In genomic region chr3:122681294-122682015, GRCh38 we compare ENCODE assay signal across 8 cellular contexts. TPM values are rescaled to one million over a fixed set of nuclear protein-coding genes. Genes with fewer than 3 reads are reported as not detected.
DNase-seq lines count a peak whose midpoint lies in the region; ATAC-seq and TF ChIP-seq lines count a peak whose summit lies in the region.

No MANE protein-coding gene starts in this region.

- H3K9me3 ChIP-seq in duodenal mucosa (ENCODE audit: control insufficient read depth in 1 of 2, low read length in 2 of 2): no peaks in the 10 kb centered on the region
- no peaks in the 10 kb centered on the region for H3K9me3 ChIP-seq in naive thymus-derived CD4-positive, alpha-beta T cell (ENCODE audit: control insufficient read depth in 2 of 3, low read length in 3 of 3)

- H3K9ac ChIP-seq in duodenal mucosa (ENCODE audit: low read depth in 1 of 2, low read length in 2 of 2): peak overlapping the region; percentile 82 to 86

- TF ChIP-seq CTCF in BJ (IDR thresholded peaks at IDR 0.05; ENCODE audit: insufficient read depth, low read depth, low read length): no peak

- H3K9me3 Mint-ChIP-seq in naive thymus-derived CD4-positive, alpha-beta T cell: peaks cover 0 to 1% (median 0%) of the 10 kb centered on the region in 11 donors

- ATAC-seq in naive thymus-derived CD4-positive, alpha-beta T cell: no peak
- ATAC-seq in HG03520 (IDR thresholded peaks at IDR 0.05; ENCODE audit: unreplicated experiment) (no peak), HG02610 (IDR thresholded peaks at IDR 0.05; ENCODE audit: unreplicated experiment) (no peak), GM18861 (IDR thresholded peaks at IDR 0.05; ENCODE audit: unreplicated experiment) (no peak)

- H3K27me3 ChIP-seq in BJ (ENCODE audit: control insufficient read depth, insufficient read depth, low read length) (no peaks in the 10 kb centered on the region), duodenal mucosa (ENCODE audit: control insufficient read depth in 1 of 2, insufficient read depth in 2 of 2, low read length in 2 of 2) (no peaks in the 10 kb centered on the region)
- H3K27me3 ChIP-seq in naive thymus-derived CD4-positive, alpha-beta T cell (ENCODE audit: control insufficient read depth in 2 of 2, insufficient read depth in 2 of 2, low read length in 2 of 2): no peaks in the 10 kb centered on the region

- peaks cover 28 to 33% of the 10 kb centered on the region in 2 donors for H3K4me1 ChIP-seq in duodenal mucosa (ENCODE audit: control insufficient read depth in 1 of 2, insufficient read depth in 2 of 2, low read length in 2 of 2)
- H3K4me1 ChIP-seq in naive thymus-derived CD4-positive, alpha-beta T cell (ENCODE audit: control insufficient read depth in 2 of 2, insufficient read depth in 2 of 2, low read length in 2 of 2): peaks cover 27 to 33% of the 10 kb centered on the region in 2 donors

- peak overlapping the region; percentile 89 for H3K27ac ChIP-seq in duodenal mucosa (ENCODE audit: low read depth, low read length)
- peak overlapping the region; percentile 98 for H3K27ac ChIP-seq in naive thymus-derived CD4-positive, alpha-beta T cell (ENCODE audit: low read depth, low read length)

- DNase-seq in BJ (ENCODE audit: low read depth) (no peak), M059J (ENCODE audit: low read depth) (peak; percentile 17), HCEC 1CT (no peak)
- peak in 1 of 9 donors; percentile 30 for DNase-seq in naive thymus-derived CD4-positive, alpha-beta T cell

- H3K4me3 ChIP-seq in BJ (ENCODE audit: low read depth, low read length): peak overlapping the region; percentile 81
- peak overlapping the region; percentile 85 to 96 for H3K4me3 ChIP-seq in duodenal mucosa (ENCODE audit: low read depth in 1 of 2, low read length in 2 of 2)
- peak overlapping the region; percentile 85 for H3K4me3 ChIP-seq in naive thymus-derived CD4-positive, alpha-beta T cell (ENCODE audit: low read length)

- intact Hi-C loops in naive thymus-derived CD4-positive, alpha-beta T cell (cut with micrococcal nuclease): loop anchor here (2.0 to 10.0 kb wide), 8 partner anchors 111 to 1021 kb away; partner anchors contain the start of genes EAF2 (in 2 of the 2), IQCB1 (in 2 of the 2), FAM162A (in 1 of the 2) and HCLS1 (in 1 of the 2)

- H3K36me3 ChIP-seq in BJ (ENCODE audit: control insufficient read depth, insufficient read depth, low read length) (no peaks in the 10 kb centered on the region), duodenal mucosa (ENCODE audit: control insufficient read depth in 1 of 2, insufficient read depth in 2 of 2, low read length in 2 of 2) (peaks cover 0 to 13% of the 10 kb centered on the region in 2 donors)
- H3K36me3 ChIP-seq in naive thymus-derived CD4-positive, alpha-beta T cell (ENCODE audit: control insufficient read depth in 2 of 3, insufficient read depth in 3 of 3, low read length in 3 of 3): peaks cover 0 to 14% (median 0%) of the 10 kb centered on the region in 3 experiments

- H3K4me3 Mint-ChIP-seq in naive thymus-derived CD4-positive, alpha-beta T cell: peak overlapping the region; percentile 87 to 99 (median 94)

- peak overlapping the region; percentile 92 to 100 (median 97) for H3K27ac Mint-ChIP-seq in naive thymus-derived CD4-positive, alpha-beta T cell

- POLR2A ChIA-PET in BJ (lab: Charles Lee): no interaction called here
- POLR2A ChIA-PET in naive thymus-derived CD4-positive, alpha-beta T cell (lab: Charles Lee): interaction anchor here (2.3 to 6.3 kb wide), 6 partner anchors 35 to 265 kb away, joined by 8 to 84 read pairs (median 18); partner anchors contain the start of genes DTX3L, PARP9 and WDR5B

- peaks cover 0 to 34% (median 5%) of the 10 kb centered on the region in 5 donors for H3K36me3 Mint-ChIP-seq in naive thymus-derived CD4-positive, alpha-beta T cell

- no peaks in the 10 kb centered on the region for H3K27me3 Mint-ChIP-seq in naive thymus-derived CD4-positive, alpha-beta T cell

- CTCF ChIA-PET in BJ (lab: Yijun Ruan, JAX): interaction anchor here (1.0 to 6.6 kb wide), 3 partner anchors 121 to 292 kb away, joined by 3 to 78 read pairs (median 12); no protein-coding TSS in a partner anchor
- CTCF ChIA-PET in naive thymus-derived CD4-positive, alpha-beta T cell (lab: Charles Lee): interaction anchor here (1.0 to 7.2 kb wide), 3 partner anchors 100 to 127 kb away, joined by 3 to 154 read pairs (median 6); partner anchors contain the start of genes DTX3L and PARP9

- H3K4me1 Mint-ChIP-seq in naive thymus-derived CD4-positive, alpha-beta T cell: peaks cover 40 to 67% (median 62%) of the 10 kb centered on the region in 7 donors

RNA-seq across cellular contexts. Expression of gene PARP14, which starts 0.8 kb away (rescaled TPM):
- polyA plus RNA-seq in BJ (2011; rRNA removed): 13.2 and 20.0 TPM in 2 replicates
- 19.8 and 25.8 TPM in 2 replicates for polyA minus RNA-seq in BJ (2011; rRNA and poly(A)+ RNA removed)
- total RNA-seq in M059J (2014; rRNA removed; shearing (Covaris generic)): 135 and 158 TPM in 2 replicates
- total RNA-seq in naive thymus-derived CD4-positive, alpha-beta T cell: 100 to 1,000 TPM in 1 of 5 experiments, 10 to 100 TPM in 4; 27.9 to 154 (median 49.0) TPM
- polyA plus RNA-seq in naive thymus-derived CD4-positive, alpha-beta T cell: 10 to 100 TPM in 1 of 2 donors, 1 to 10 TPM in 1; 8.4 to 15.1 TPM
